ENCODE assay signal across 28 cellular contexts in genomic region chr7:35015346-35015859, GRCh38. TPM values are rescaled to one million over a fixed set of nuclear protein-coding genes. Genes with fewer than 3 reads are reported as not detected.
A peak's percentile ranks its signal among the peaks of the same experiment; 100 is the strongest.
DNase-seq lines count a peak whose midpoint lies in the region; ATAC-seq and TF ChIP-seq lines count a peak whose summit lies in the region.
"Had no signal": no experiment of that assay in that cellular context is flagged by ENCODE, and none has a peak within 500 bp of the region (broad histone marks: within the 10 kb centered on the region; RNA-seq: fewer than 3 reads in every experiment).

No MANE protein-coding gene starts in this region.

- ATAC-seq in left ventricle myocardium superior (no peak), HG02642 (IDR thresholded peaks at IDR 0.05; ENCODE audit: poor library complexity, unreplicated experiment) (no peak)
- ATAC-seq: activated CD4-positive, alpha-beta T cell treated with anti-CD3 and anti-CD28 coated beads for 36 hours; activated naive CD8-positive, alpha-beta T cell treated with anti-CD3 and anti-CD28 coated beads, Interleukin-2, amount 50 U/mL, for 24 hours; CD8-positive, alpha-beta T cell; left colon had no signal

- H3K14ac ChIP-seq in mesenchymal stem cell (ENCODE audit: low read length in 2 of 2): no peak overlapping the region

- H2BK12ac ChIP-seq in mesenchymal stem cell (ENCODE audit: low read length in 2 of 2): no peak overlapping the region

- no peak overlapping the region for H3K27ac ChIP-seq in mesenchymal stem cell (ENCODE audit: low read length, poor library complexity, severe bottlenecking)
- no peak overlapping the region for H3K27ac ChIP-seq in stomach
- H3K27ac ChIP-seq: prostate gland, sigmoid colon, SJSA1, vagina had no signal

- no peak overlapping the region for H4K8ac ChIP-seq in mesenchymal stem cell (ENCODE audit: low read length)

- no peak overlapping the region for H2BK5ac ChIP-seq in mesenchymal stem cell (ENCODE audit: low read depth, low read length, poor library complexity, severe bottlenecking)

- peaks cover 11% of the 10 kb centered on the region for H3K79me1 ChIP-seq in mesenchymal stem cell (replicated peaks; ENCODE audit: low read length, poor library complexity, severe bottlenecking)

- H3K4me3 ChIP-seq in NT2/D1 (ENCODE audit: insufficient read length, low read depth) (no peak overlapping the region), mesenchymal stem cell (ENCODE audit: insufficient read depth in 1 of 2, low read depth in 1 of 2, low read length in 2 of 2) (no peak overlapping the region), stomach (no peak overlapping the region)
- H3K4me3 ChIP-seq: prostate gland, sigmoid colon, SJSA1, vagina had no signal

- H3K4me2 ChIP-seq in mesenchymal stem cell (ENCODE audit: low read length, poor library complexity, severe bottlenecking): no peak overlapping the region

- H3K18ac ChIP-seq in mesenchymal stem cell (ENCODE audit: low read depth in 1 of 2, low read length in 2 of 2): no peak overlapping the region

- no peak overlapping the region for H3K4ac ChIP-seq in mesenchymal stem cell (ENCODE audit: low read depth in 1 of 2, low read length in 2 of 2)

- H4K91ac ChIP-seq in mesenchymal stem cell (ENCODE audit: low read length): no peak overlapping the region

- DNase-seq in EH (ENCODE audit: low read depth) (peak; percentile 6), NT2/D1 (ENCODE audit: low read depth, low spot score) (peak; percentile 57), dermis blood vessel endothelial cell (peak; percentile 34), mesenchymal stem cell (peak; percentile 57), left ventricle myocardium superior (no peak), GM03348 (ENCODE audit: low spot score) (no peak), stomach (no peak)
- DNase-seq: activated CD4-positive, alpha-beta T cell treated with anti-CD3 and anti-CD28 coated beads for 36 hours; activated CD8-positive, alpha-beta memory T cell treated with anti-CD3 and anti-CD28 coated beads for 24 hours; activated gamma-delta T cell; activated naive CD8-positive, alpha-beta T cell treated with anti-CD3 and anti-CD28 coated beads, Interleukin-2, amount 50 U/mL, for 24 hours; activated T-cell treated with anti-CD3 and anti-CD28 coated beads, Interleukin-2, amount 50 U/mL, for 1 hour; CD8-positive, alpha-beta T cell; GOT3; KG1; left colon; naive B cell; NCI-H1417; NCI-H2081; NCI-H226; NCI-H69; sigmoid colon; stimulated activated CD4-positive, alpha-beta T cell treated with anti-CD3 and anti-CD28 coated beads, Interleukin-15, amount 100 ng/mL, for 24 hours; stimulated activated naive CD4-positive, alpha-beta T cell had no signal

- H3K9me3 ChIP-seq in NT2/D1 (ENCODE audit: insufficient read depth, low read length) (no peaks in the 10 kb centered on the region), mesenchymal stem cell (ENCODE audit: control insufficient read depth, low read length) (no peaks in the 10 kb centered on the region), stomach (no peaks in the 10 kb centered on the region)
- H3K9me3 ChIP-seq: prostate gland, sigmoid colon, SJSA1, vagina had no signal

- no peak overlapping the region for H3K23ac ChIP-seq in mesenchymal stem cell (ENCODE audit: low read length in 2 of 2)

- no peak for TF ChIP-seq EP300 in stomach (IDR thresholded peaks at IDR 0.05)

- no peak for TF ChIP-seq CTCF in stomach (IDR thresholded peaks at IDR 0.05)

- H2BK120ac ChIP-seq in mesenchymal stem cell (ENCODE audit: low read depth, low read length): no peak overlapping the region

- H3K4me1 ChIP-seq in NT2/D1 (ENCODE audit: insufficient read depth, insufficient read length): no peaks in the 10 kb centered on the region
- H3K4me1 ChIP-seq in mesenchymal stem cell (ENCODE audit: control insufficient read depth, insufficient read depth, low read depth, low read length): peaks cover 1% of the 10 kb centered on the region
- H3K4me1 ChIP-seq in stomach: peaks cover 0 to 4% (median 0%) of the 10 kb centered on the region in 4 donors
- H3K4me1 ChIP-seq: prostate gland, vagina had no signal

- no peaks in the 10 kb centered on the region for H3K27me3 ChIP-seq in NT2/D1 (ENCODE audit: insufficient read depth, insufficient read length)
- no peaks in the 10 kb centered on the region for H3K27me3 ChIP-seq in mesenchymal stem cell (ENCODE audit: control insufficient read depth in 1 of 2, insufficient read depth in 1 of 2, low read length in 2 of 2)
- no peaks in the 10 kb centered on the region for H3K27me3 ChIP-seq in stomach
- H3K27me3 ChIP-seq: sigmoid colon, SJSA1, vagina had no signal

- no peak for TF ChIP-seq POLR2A in stomach (IDR thresholded peaks at IDR 0.05)

- H3K9ac ChIP-seq in NT2/D1 (ENCODE audit: insufficient read length, low read depth): no peak overlapping the region
- H3K9ac ChIP-seq in mesenchymal stem cell (ENCODE audit: low read length): no peak overlapping the region

- intact Hi-C loops in left ventricle myocardium superior (cut with micrococcal nuclease) (no loop called here), stomach (cut with DNase I; ENCODE audit: low total_unique reads) (no loop called here)

- H2AK5ac ChIP-seq in mesenchymal stem cell (ENCODE audit: low read length, severe bottlenecking): no peak overlapping the region

- H3K36me3 ChIP-seq in NT2/D1 (ENCODE audit: insufficient read depth, insufficient read length, low read length): peaks cover 30% of the 10 kb centered on the region
- peaks cover 9 to 43% of the 10 kb centered on the region in 2 experiments for H3K36me3 ChIP-seq in mesenchymal stem cell (ENCODE audit: control insufficient read depth in 1 of 2, insufficient read depth in 2 of 2, low read depth in 1 of 2, low read length in 2 of 2)
- H3K36me3 ChIP-seq in stomach: peaks cover 0 to 44% (median 29%) of the 10 kb centered on the region in 4 donors
- H3K36me3 ChIP-seq: prostate gland had no signal

- WGBS in mesenchymal stem cell: 100% methylated on average over 1 of the region's 1 CpG
- 41 to 79% (median 60%) methylated on average over 1 of the region's 1 CpG for WGBS in stomach, 5 donors

- no peak overlapping the region for H2AFZ ChIP-seq in mesenchymal stem cell (ENCODE audit: low read depth, low read length)

- H2BK15ac ChIP-seq in mesenchymal stem cell (ENCODE audit: low read depth, poor library complexity, severe bottlenecking): no peak overlapping the region

RNA-seq across cellular contexts. Expression of gene DPY19L1, which starts 21.9 kb away (rescaled TPM):
- total RNA-seq in dermis blood vessel endothelial cell: 65.2 and 91.5 TPM in 2 replicates
- polyA plus RNA-seq in mesenchymal stem cell (2013, experiment 1 of 2): 24.3 TPM
- polyA plus RNA-seq in mesenchymal stem cell (2013, experiment 2 of 2): 25.9 TPM
- total RNA-seq in left ventricle myocardium superior: 25.0 TPM
- total RNA-seq in stomach: 10 to 100 TPM in 3 of 5 donors, 1 to 10 TPM in 2; 2.0 to 28.7 (median 21.6) TPM
- 1 to 10 TPM; 2.3 to 4.6 (median 3.7) TPM for polyA plus RNA-seq in stomach

Comparison
In these comparisons a context has a peak if more than half of its experiments do, and no peak if none do; other contexts are left out.
1. DNase-seq: peak in EH (single experiment), NT2/D1 (single experiment), dermis blood vessel endothelial cell (single experiment) and mesenchymal stem cell (single experiment); none in left ventricle myocardium superior (single experiment), GM03348 (single experiment) and stomach (single experiment).